23 cellular contexts compared by ENCODE assay signal in genomic region chr6:62808575-62809293, GRCh38.
DNase-seq lines count a peak whose midpoint lies in the region; ATAC-seq lines count a peak whose summit lies in the region.
"Had no signal": no experiment of that assay in that cellular context is flagged by ENCODE, and none has a peak within 500 bp of the region (broad histone marks: within the 10 kb centered on the region; RNA-seq: fewer than 3 reads in every experiment).

No MANE protein-coding gene starts in this region.

- H3K56ac ChIP-seq in mesendoderm (ENCODE audit: low read length), result no peak overlapping the region

- peak overlapping the region; percentile 36 for H3K4ac ChIP-seq in mesendoderm (ENCODE audit: low read depth, low read length)

- H3K4me3 ChIP-seq in HUES6 (ENCODE audit: low read depth, low read length) (no peak overlapping the region), mesendoderm (ENCODE audit: low read length) (no peak overlapping the region), H7 (ENCODE audit: insufficient read depth, low read depth, low read length) (no peak overlapping the region)
- H3K4me3 ChIP-seq: gastrocnemius medialis, GM23248, pancreas had no signal

- peak overlapping the region; percentile 39 for H4K8ac ChIP-seq in mesendoderm (ENCODE audit: low read depth, low read length)

- intact Hi-C loops in left cardiac atrium (cut with DNase I), result no loop called here

- no peak for ATAC-seq in left cardiac atrium
- ATAC-seq: CD8-positive, alpha-beta T cell; gastrocnemius medialis; left ventricle myocardium superior; pancreas had no signal

- H3K27ac ChIP-seq in HUES6 (ENCODE audit: low read depth, low read length) (0 out of 2 replicates have a peak overlapping the region, but pooled peaks have one; percentile 5), mesendoderm (ENCODE audit: low read depth, low read length) (peak overlapping the region; percentile 17)
- H3K27ac ChIP-seq: brain microvascular endothelial cell, epithelial cell of prostate, gastrocnemius medialis, GM23248, pancreas, WERI-Rb-1 had no signal

- H3K36me3 ChIP-seq in HUES6 (ENCODE audit: control insufficient read depth, insufficient read depth, low read length) (no peaks in the 10 kb centered on the region; the same call in 1 of the 2 replicates), mesendoderm (ENCODE audit: control insufficient read depth, insufficient read depth, low read length) (no peaks in the 10 kb centered on the region), H7 (replicated peaks; ENCODE audit: control insufficient read depth, insufficient read depth, low read length) (no peaks in the 10 kb centered on the region)
- H3K36me3 ChIP-seq: brain microvascular endothelial cell, gastrocnemius medialis, pancreas, WERI-Rb-1 had no signal

- H4K5ac ChIP-seq in mesendoderm (ENCODE audit: low read length), result no peak overlapping the region

- H3K9ac ChIP-seq in HUES6 (ENCODE audit: low read length) (no peak overlapping the region), mesendoderm (ENCODE audit: low read length) (no peak overlapping the region)
- H3K9ac ChIP-seq: GM23248 had no signal

- H3K4me1 ChIP-seq in HUES6 (ENCODE audit: control insufficient read depth, insufficient read depth, low read length) (peaks cover 23% of the 10 kb centered on the region), mesendoderm (ENCODE audit: control insufficient read depth, low read depth, low read length) (peaks cover 4% of the 10 kb centered on the region)
- H3K4me1 ChIP-seq: gastrocnemius medialis, pancreas had no signal

- no peak overlapping the region for H3K4me2 ChIP-seq in mesendoderm (ENCODE audit: low read length)

- H3K79me1 ChIP-seq in mesendoderm (ENCODE audit: low read length), result no peaks in the 10 kb centered on the region

- H3K79me2 ChIP-seq in mesendoderm (ENCODE audit: control insufficient read depth, insufficient read depth, low read length), result peaks cover 7% of the 10 kb centered on the region

- no CpG with 5 or more reads among the region's 1 CpG for WGBS in mesendoderm (ENCODE audit: extremely low coverage, insufficient coverage, low lambda C conversion rate)

- H2AK5ac ChIP-seq in mesendoderm (ENCODE audit: low read length), result no peak overlapping the region

- no peak overlapping the region for H3K23ac ChIP-seq in mesendoderm (ENCODE audit: low read length)

- no peaks in the 10 kb centered on the region for H3K9me3 ChIP-seq in HUES6 (ENCODE audit: control insufficient read depth, insufficient read depth, low read depth, low read length)
- H3K9me3 ChIP-seq: gastrocnemius medialis, pancreas had no signal

- H2BK5ac ChIP-seq in mesendoderm (ENCODE audit: low read length), result no peak overlapping the region

- no peak overlapping the region for H2BK120ac ChIP-seq in mesendoderm (ENCODE audit: low read depth, low read length)

- H2BK15ac ChIP-seq in mesendoderm (replicated peaks; ENCODE audit: low read depth), result no peak overlapping the region

- H3K27me3 ChIP-seq in HUES6 (ENCODE audit: control insufficient read depth, insufficient read depth, low read length), result no peaks in the 10 kb centered on the region
- no peaks in the 10 kb centered on the region for H3K27me3 ChIP-seq in mesendoderm (ENCODE audit: insufficient read depth, low read length, poor library complexity)
- no peaks in the 10 kb centered on the region for H3K27me3 ChIP-seq in H7 (ENCODE audit: control insufficient read depth, insufficient read depth, low read length)
- H3K27me3 ChIP-seq: brain microvascular endothelial cell, gastrocnemius medialis, pancreas had no signal

- DNase-seq in G401 (ENCODE audit: low spot score) (peak; percentile 1), NCI-H774 (lab: John Stamatoyannopoulos, UW) (peak; percentile 21), mesendoderm (peak; percentile 72), iPS-NIHi11 (ENCODE audit: low spot score) (no peak), H7 (no peak), left cardiac atrium (no peak), NCI-H2029 (lab: John Stamatoyannopoulos, UW) (no peak)
- DNase-seq: activated CD4-positive, alpha-beta memory T cell treated with anti-CD3 and anti-CD28 coated beads for 36 hours; activated naive CD8-positive, alpha-beta T cell treated with anti-CD3 and anti-CD28 coated beads, Interleukin-2, amount 10 ng/mL, durations not matched to agents 7 days and 5 days; activated T-cell treated with anti-CD3 and anti-CD28 coated beads, Interleukin-2, amount 50 U/mL, for 48 hours; brain microvascular endothelial cell; CD8-positive, alpha-beta T cell; gastrocnemius medialis; GM23248; left ventricle myocardium superior; NCI-H187 treated with DMSO at 0.1 percent for 48 hours; pancreas; Right ventricle myocardium superior; stimulated activated CD4-positive, alpha-beta T cell treated with anti-CD3 and anti-CD28 coated beads, Interleukin-4, amount 100 ng/mL, for 1 hour; T-helper 1 cell; WERI-Rb-1 had no signal

- in situ Hi-C loops in G401 (cut with HindIII; ENCODE audit: low sequenced_read_pairs), result no loop called here

- no peak overlapping the region for H3K18ac ChIP-seq in mesendoderm (ENCODE audit: low read length)

Comparison
In these comparisons a context has a peak if more than half of its experiments do, and no peak if none do; other contexts are left out.
1. DNase-seq: peak in G401 (single experiment), NCI-H774 (single experiment) and mesendoderm (single experiment); none in iPS-NIHi11 (single experiment), H7 (single experiment), left cardiac atrium (single experiment) and NCI-H2029 (single experiment).